ENCODE assay signal across 24 cellular contexts in genomic region chr17:74903671-74904070, GRCh38. TPM values are rescaled to one million over a fixed set of nuclear protein-coding genes. Genes with fewer than 3 reads are reported as not detected.
DNase-seq lines count a peak whose midpoint lies in the region; ATAC-seq, FAIRE-seq and TF ChIP-seq lines count a peak whose summit lies in the region.
"Had no signal": no experiment of that assay in that cellular context is flagged by ENCODE, and none has a peak within 500 bp of the region (broad histone marks: within the 10 kb centered on the region; RNA-seq: fewer than 3 reads in every experiment).

No MANE protein-coding gene starts in this region.

- H3K23ac ChIP-seq in H1 (ENCODE audit: insufficient read length) (no peak overlapping the region), neuronal stem cell (ENCODE audit: low read depth, low read length, poor library complexity) (peak overlapping the region; percentile 96)

- FAIRE-seq in H1 (lab: Jason Lieb, UNC) (no peak), urothelium cell line (lab: Jason Lieb, UNC) (peak; percentile 20), HTR-8/SVneo (lab: Jason Lieb, UNC) (no peak)
- FAIRE-seq: GM12891, GM18507, H54 had no signal

- POLR2A ChIA-PET in HEK293 (lab: Yijun Ruan, JAX): no interaction called here
- POLR2A ChIA-PET in H1 (lab: Charles Lee; ENCODE audit: partially characterized antibody): no interaction called here

- H2BK120ac ChIP-seq in H1 (replicated peaks; ENCODE audit: low read depth, low read length): no peak overlapping the region
- H2BK120ac ChIP-seq in neuronal stem cell (ENCODE audit: low read depth, low read length): no peak overlapping the region

- H3K36me3 ChIP-seq in HEK293 (ENCODE audit: control insufficient read depth in 2 of 2, insufficient read depth in 1 of 2, low read length in 2 of 2) (no peaks in the 10 kb centered on the region), H1 (ENCODE audit: control insufficient read depth in 2 of 4, insufficient read depth in 4 of 4, low read length in 3 of 4) (no peaks in the 10 kb centered on the region), neuronal stem cell (replicated peaks in 1 of 2; ENCODE audit: control insufficient read depth in 2 of 2, insufficient read depth in 2 of 2, low read length in 2 of 2) (no peaks in the 10 kb centered on the region)

- no peak overlapping the region for H2BK5ac ChIP-seq in H1 (ENCODE audit: low read depth, low read length)
- no peak overlapping the region for H2BK5ac ChIP-seq in neuronal stem cell (ENCODE audit: low read length)

- WGBS in H1 (ENCODE audit: extremely low coverage in 1 of 2, insufficient coverage in 1 of 2, insufficient read length in 1 of 2, insufficient replicate concordance in 2 of 2, low coverage in 1 of 2, low lambda C conversion rate in 2 of 2, missing lambda C conversion rate in 1 of 2), 2 experiments: 80% methylated on average over 5 of the region's 6 CpGs; no CpG with 5 or more reads in 1 of the 2 experiments
- WGBS in neuronal stem cell (ENCODE audit: extremely low coverage in 2 of 2, insufficient read length in 2 of 2, insufficient replicate concordance in 1 of 2), 2 donors: no CpG with 5 or more reads among the region's 6 CpGs

- no peak overlapping the region for H3K4ac ChIP-seq in H1 (replicated peaks; ENCODE audit: insufficient read length, low read depth, low read length)
- H3K4ac ChIP-seq in neuronal stem cell (ENCODE audit: low read length): no peak overlapping the region

- no peak overlapping the region for H3K18ac ChIP-seq in H1 (ENCODE audit: extremely low read depth, low read length)
- peak overlapping the region; percentile 46 for H3K18ac ChIP-seq in neuronal stem cell (ENCODE audit: low read length)

- no peak for TF ChIP-seq EP300 in H1 (IDR thresholded peaks at IDR 0.05; ENCODE audit: borderline replicate concordance in 1 of 2, low read depth in 2 of 2, low read length in 2 of 2)

- H3K79me2 ChIP-seq in H1 (ENCODE audit: control insufficient read depth in 1 of 2, insufficient read depth in 2 of 2, low read length in 2 of 2): no peaks in the 10 kb centered on the region

- no peaks in the 10 kb centered on the region for H3K4me1 ChIP-seq in HEK293 (ENCODE audit: control insufficient read depth, insufficient read depth, low read length)
- H3K4me1 ChIP-seq in H1 (replicated peaks in 1 of 4; ENCODE audit: control insufficient read depth in 3 of 4, insufficient read depth in 4 of 4, low read length in 3 of 4): peaks cover 1 to 9% (median 5%) of the 10 kb centered on the region in 4 experiments; a peak in 6 of 7 replicates
- H3K4me1 ChIP-seq in neuronal stem cell (ENCODE audit: control insufficient read depth in 2 of 2, insufficient read depth in 1 of 2, low read depth in 1 of 2, low read length in 2 of 2): no peaks in the 10 kb centered on the region

- no peak overlapping the region for H3K4me2 ChIP-seq in H1 (ENCODE audit: insufficient read depth in 1 of 2, low read depth in 2 of 2, low read length in 2 of 2)
- H3K4me2 ChIP-seq in neuronal stem cell (ENCODE audit: insufficient read depth, low read length, poor library complexity, severe bottlenecking): no peak overlapping the region
- H3K4me2 ChIP-seq: GM23338 had no signal

- H4K91ac ChIP-seq in H1 (replicated peaks; ENCODE audit: insufficient read length, low read length) (peak overlapping the region; percentile 74), neuronal stem cell (ENCODE audit: low read depth, low read length, poor library complexity) (no peak overlapping the region)

- no peak overlapping the region for H2BK20ac ChIP-seq in H1 (ENCODE audit: low read length)

- H3K9me3 ChIP-seq in HEK293 (ENCODE audit: control insufficient read depth, insufficient read depth, low read depth, low read length) (no peaks in the 10 kb centered on the region), H1 (ENCODE audit: insufficient read depth in 2 of 2, low read depth in 1 of 2, low read length in 1 of 2) (peaks cover 0 to 7% of the 10 kb centered on the region in 2 experiments; a peak in 1 of 4 replicates), neuronal stem cell (replicated peaks in 1 of 2; ENCODE audit: control insufficient read depth in 2 of 2, insufficient read depth in 1 of 2, low read depth in 1 of 2, low read length in 2 of 2) (no peaks in the 10 kb centered on the region)

- TF ChIP-seq RAD21 in H1 (IDR thresholded peaks at IDR 0.05 in 1 of 2, conservative IDR thresholded peaks at IDR 0.05 in 1 of 2; ENCODE audit: low read depth in 2 of 2, low read length in 2 of 2): no peak

- no peak overlapping the region for H3K56ac ChIP-seq in H1 (replicated peaks; ENCODE audit: insufficient read length, low read depth, low read length)

- H2BK15ac ChIP-seq in H1 (ENCODE audit: low read length) (peak overlapping the region; percentile 40), neuronal stem cell (ENCODE audit: low read length) (no peak overlapping the region)

- H3K27ac ChIP-seq in HEK293 (ENCODE audit: extremely low read depth, low read depth, low read length): no peak overlapping the region
- no peak overlapping the region for H3K27ac ChIP-seq in H1 (ENCODE audit: low read depth, low read length)
- H3K27ac ChIP-seq in neuronal stem cell (replicated peaks; ENCODE audit: low read length): no peak overlapping the region

- no peaks in the 10 kb centered on the region for H4K20me1 ChIP-seq in H1 (replicated peaks in 1 of 2; ENCODE audit: control insufficient read depth in 1 of 2, insufficient read depth in 2 of 2, low read length in 2 of 2)

- H3K4me1 Mint-ChIP-seq in T-helper 2 cell treated with Interferon-gamma antibody and Interleukin-4, amounts not matched to agents 5 μg/mL and 100 μg/mL, for 36 hours (ENCODE audit: low read depth): peaks cover 3% of the 10 kb centered on the region

- H3K14ac ChIP-seq in H1 (ENCODE audit: insufficient read length) (no peak overlapping the region), neuronal stem cell (ENCODE audit: low read length) (no peak overlapping the region)

- no peaks in the 10 kb centered on the region for H3K9me3 Mint-ChIP-seq in T-helper 2 cell treated with Interferon-gamma antibody and Interleukin-4, amounts not matched to agents 5 μg/mL and 100 μg/mL, for 36 hours
- H3K9me3 Mint-ChIP-seq: CD4-positive, alpha-beta memory T cell had no signal

- TF ChIP-seq CTCF in HEK293 (tag by site-specific recombination; IDR thresholded peaks at IDR 0.05) (no peak), H1 (IDR thresholded peaks at IDR 0.05; ENCODE audit: control extremely low read depth in 1 of 3, insufficient read depth in 1 of 3, low read depth in 1 of 3, low read length in 3 of 3) (no peak)

- CTCF ChIA-PET in HEK293 (lab: Yijun Ruan, JAX) (interaction anchor here (1.5 kb wide), 1 partner anchor 39 kb away, joined by 3 read pairs; no protein-coding TSS in a partner anchor), H1 (lab: Charles Lee; ENCODE audit: partially characterized antibody) (interaction anchor here (1.2 to 1.8 kb wide), 5 partner anchors 10 to 38 kb away, joined by 3 to 8 read pairs (median 4); partner anchors contain the start of genes OTOP2 and USH1G)

- H3K36me3 Mint-ChIP-seq in T-helper 2 cell treated with Interferon-gamma antibody and Interleukin-4, amounts not matched to agents 5 μg/mL and 100 μg/mL, for 36 hours (ENCODE audit: low read depth): no peaks in the 10 kb centered on the region
- H3K36me3 Mint-ChIP-seq: CD4-positive, alpha-beta memory T cell had no signal

- no peak for TF ChIP-seq POLR2A in H1 (IDR thresholded peaks at IDR 0.05; ENCODE audit: control extremely low read depth in 1 of 2, low read depth in 2 of 2, low read length in 2 of 2)

- H3K4me3 Mint-ChIP-seq in T-helper 2 cell treated with Interferon-gamma antibody and Interleukin-4, amounts not matched to agents 5 μg/mL and 100 μg/mL, for 36 hours: no peak overlapping the region
- H3K4me3 Mint-ChIP-seq: CD4-positive, alpha-beta memory T cell; GM23338 had no signal

- H3K27me3 ChIP-seq in H1 (replicated peaks in 1 of 4; ENCODE audit: control insufficient read depth in 3 of 4, extremely low read depth in 1 of 4, insufficient read depth in 3 of 4, low read length in 3 of 4): peaks cover 0 to 7% (median 2%) of the 10 kb centered on the region in 4 experiments; a peak in 5 of 7 replicates
- H3K27me3 ChIP-seq in neuronal stem cell (ENCODE audit: control insufficient read depth in 3 of 3, insufficient read depth in 3 of 3, low read depth in 1 of 3, low read length in 3 of 3): peaks cover 0 to 30% (median 3%) of the 10 kb centered on the region in 3 experiments

- H4K5ac ChIP-seq in H1 (ENCODE audit: insufficient read length, low read depth, low read length): no peak overlapping the region

- H3K79me1 ChIP-seq in H1 (ENCODE audit: low read depth, low read length) (no peaks in the 10 kb centered on the region), neuronal stem cell (ENCODE audit: low read depth, low read length) (no peaks in the 10 kb centered on the region)

- H4K8ac ChIP-seq in H1 (ENCODE audit: extremely low read depth, insufficient read depth, low read length): no peak overlapping the region
- H4K8ac ChIP-seq in neuronal stem cell (ENCODE audit: low read depth, low read length): no peak overlapping the region

- H2AFZ ChIP-seq in H1 (ENCODE audit: low read length) (no peak overlapping the region; the same call in 1 of the 2 replicates), neuronal stem cell (ENCODE audit: low read length) (no peak overlapping the region)
- H2AFZ ChIP-seq: GM23338 had no signal

- DNase-seq in H1 (ENCODE audit: low read depth in 1 of 2, low spot score in 2 of 2) (no peak), neuronal stem cell (ENCODE audit: low spot score) (no peak), urothelium cell line (ENCODE audit: low spot score) (no peak), HTR-8/SVneo (ENCODE audit: insufficient read length, low spot score) (no peak)
- no peak for DNase-seq in T-helper 2 cell treated with Interferon-gamma antibody and Interleukin-4, amounts not matched to agents 5 μg/mL and 100 μg/mL, for 36 hours (ENCODE audit: low spot score)
- DNase-seq: C1 segment of cervical spinal cord; Calu3; CD4-positive, alpha-beta memory T cell; COR-L47; DMS53; DMS79 treated with DMSO at 0.1 percent for 48 hours; GF-D8; HCEC 1CT had no signal

- H2AK5ac ChIP-seq in H1 (ENCODE audit: low read depth, low read length): no peak overlapping the region
- peak overlapping the region; percentile 76 for H2AK5ac ChIP-seq in neuronal stem cell (ENCODE audit: low read depth, low read length)

- H3K9ac ChIP-seq in H1 (replicated peaks in 1 of 4; ENCODE audit: extremely low read depth in 1 of 4, low read depth in 3 of 4, low read length in 3 of 4): no peak overlapping the region
- no peak overlapping the region for H3K9ac ChIP-seq in neuronal stem cell (ENCODE audit: low read depth, low read length, poor library complexity)

- H3K27ac Mint-ChIP-seq in T-helper 2 cell treated with Interferon-gamma antibody and Interleukin-4, amounts not matched to agents 5 μg/mL and 100 μg/mL, for 36 hours: no peak overlapping the region
- H3K27ac Mint-ChIP-seq: CD4-positive, alpha-beta memory T cell; GM23338 had no signal

- no peak for ATAC-seq in HG02981 (IDR thresholded peaks at IDR 0.05; ENCODE audit: unreplicated experiment)
- ATAC-seq: GM23338 had no signal

- peak overlapping the region; percentile 29; the same call in 1 of the 2 replicates for H2BK12ac ChIP-seq in H1 (ENCODE audit: low read depth, low read length)
- H2BK12ac ChIP-seq in neuronal stem cell (ENCODE audit: low read length): no peak overlapping the region

- H3K23me2 ChIP-seq in H1 (ENCODE audit: low read depth, low read length): no peaks in the 10 kb centered on the region

- H3K4me3 ChIP-seq in HEK293 (ENCODE audit: low read depth, low read length) (no peak overlapping the region), H1 (ENCODE audit: extremely low read depth in 1 of 4, insufficient read depth in 2 of 4, low read depth in 3 of 4, low read length in 4 of 4) (no peak overlapping the region), neuronal stem cell (ENCODE audit: low read length in 2 of 2) (no peak overlapping the region)
- H3K4me3 ChIP-seq: GM23338 had no signal

- peaks cover 3% of the 10 kb centered on the region for H3K27me3 Mint-ChIP-seq in T-helper 2 cell treated with Interferon-gamma antibody and Interleukin-4, amounts not matched to agents 5 μg/mL and 100 μg/mL, for 36 hours (ENCODE audit: low read depth)

RNA-seq across cellular contexts. Expression of gene FADS6, which starts 10.2 kb away (rescaled TPM):
- total RNA-seq in H1 (2021; fragmentation: NEBNext Ultra II Directional; extraction: Animal tissue kit (Norgen Biotek cat#: 25700)): 0.56 and 0.80 TPM in 2 replicates
- 2.5 and 2.6 TPM in 2 replicates for polyA plus RNA-seq in H1 (2011; rRNA removed)
- polyA plus RNA-seq in H1 (2011; cell fraction: cytosol; rRNA removed): 2.2 TPM
- polyA plus RNA-seq in H1 (2011; cell fraction: nucleus; rRNA removed): 2.2 TPM
- 0.79 to 2.0 TPM (median 1.4 TPM) in 4 replicates for polyA plus RNA-seq in H1 (2012, experiment 1 of 2)
- polyA plus RNA-seq in H1 (2012, experiment 2 of 2): 0.67 TPM
- 0.67 TPM for polyA plus RNA-seq in H1 (2013, experiment 1 of 2)
- polyA plus RNA-seq in H1 (2013, experiment 2 of 2): 0.52 TPM
- 1.6 and 2.1 TPM in 2 replicates for polyA minus RNA-seq in H1 (2011; rRNA and poly(A)+ RNA removed)
- 1.8 TPM for polyA minus RNA-seq in H1 (2011; cell fraction: cytosol; rRNA and poly(A)+ RNA removed)
- 0.80 TPM for polyA minus RNA-seq in H1 (2011; cell fraction: nucleus; rRNA and poly(A)+ RNA removed)
- not detected for polyA plus RNA-seq in neuronal stem cell (2013, experiment 1 of 2)
- polyA plus RNA-seq in neuronal stem cell (2013, experiment 2 of 2): not detected
- total RNA-seq: A172; A673; Calu3; CD4-positive, alpha-beta memory T cell; Daoy; G401 had no signal
- polyA plus RNA-seq: BJ; CD4-positive, alpha-beta memory T cell had no signal

RNA-seq across cellular contexts. Expression of gene USH1G, which starts 19.4 kb away (rescaled TPM):
- 1.6 and 1.7 TPM in 2 replicates for total RNA-seq in H1 (2021; fragmentation: NEBNext Ultra II Directional; extraction: Animal tissue kit (Norgen Biotek cat#: 25700))
- polyA plus RNA-seq in H1 (2011; rRNA removed): 4.3 and 5.0 TPM in 2 replicates
- 3.5 TPM for polyA plus RNA-seq in H1 (2011; cell fraction: cytosol; rRNA removed)
- 3.5 TPM for polyA plus RNA-seq in H1 (2011; cell fraction: nucleus; rRNA removed)
- 1.3 to 2.8 TPM (median 2.0 TPM) in 4 replicates for polyA plus RNA-seq in H1 (2012, experiment 1 of 2)
- polyA plus RNA-seq in H1 (2012, experiment 2 of 2): 1.9 TPM
- 0.61 TPM for polyA plus RNA-seq in H1 (2013, experiment 1 of 2)
- polyA plus RNA-seq in H1 (2013, experiment 2 of 2): 0.70 TPM
- polyA minus RNA-seq in H1 (2011; rRNA and poly(A)+ RNA removed): 5.1 and 8.8 TPM in 2 replicates
- polyA minus RNA-seq in H1 (2011; cell fraction: cytosol; rRNA and poly(A)+ RNA removed): 3.7 TPM
- 4.2 TPM for polyA minus RNA-seq in H1 (2011; cell fraction: nucleus; rRNA and poly(A)+ RNA removed)
- 0.20 TPM for polyA plus RNA-seq in neuronal stem cell (2013, experiment 1 of 2)
- polyA plus RNA-seq in neuronal stem cell (2013, experiment 2 of 2): 0.24 TPM
- total RNA-seq: A673; Calu3; CD4-positive, alpha-beta memory T cell; Daoy had no signal
- polyA plus RNA-seq: BJ; CD4-positive, alpha-beta memory T cell had no signal

RNA-seq across cellular contexts. Expression of gene OTOP2, which starts 20.4 kb away (rescaled TPM):
- total RNA-seq in H1 (2021; fragmentation: NEBNext Ultra II Directional; extraction: Animal tissue kit (Norgen Biotek cat#: 25700)): not detected in 2 replicates
- 0.23 and 0.27 TPM in 2 replicates for polyA plus RNA-seq in H1 (2011; rRNA removed)
- polyA plus RNA-seq in H1 (2011; cell fraction: cytosol; rRNA removed): 0.23 TPM
- polyA plus RNA-seq in H1 (2011; cell fraction: nucleus; rRNA removed): 0.37 TPM
- polyA plus RNA-seq in H1 (2012, experiment 1 of 2): 0.11 to 0.18 TPM (median 0.16 TPM) in 3 of 4 replicates, not detected in the other
- not detected for polyA plus RNA-seq in H1 (2012, experiment 2 of 2)
- polyA plus RNA-seq in H1 (2013, experiment 1 of 2): not detected
- 0.06 TPM for polyA plus RNA-seq in H1 (2013, experiment 2 of 2)
- polyA minus RNA-seq in H1 (2011; rRNA and poly(A)+ RNA removed): not detected in 2 replicates
- polyA minus RNA-seq in H1 (2011; cell fraction: cytosol; rRNA and poly(A)+ RNA removed): not detected
- polyA minus RNA-seq in H1 (2011; cell fraction: nucleus; rRNA and poly(A)+ RNA removed): not detected
- polyA plus RNA-seq in neuronal stem cell (2013, experiment 1 of 2): not detected
- not detected for polyA plus RNA-seq in neuronal stem cell (2013, experiment 2 of 2)
- total RNA-seq: A172; A673; Calu3; CD4-positive, alpha-beta memory T cell; Daoy; G401; GM23338 had no signal
- polyA plus RNA-seq: BJ; CD4-positive, alpha-beta memory T cell; GM23338 had no signal

RNA-seq across cellular contexts. Expression of gene FDXR, which starts 30.9 kb away (rescaled TPM):
- total RNA-seq in H1 (2021; fragmentation: NEBNext Ultra II Directional; extraction: Animal tissue kit (Norgen Biotek cat#: 25700)): 24.2 and 25.6 TPM in 2 replicates
- polyA plus RNA-seq in H1 (2011; rRNA removed): 31.4 and 44.0 TPM in 2 replicates
- 52.5 TPM for polyA plus RNA-seq in H1 (2011; cell fraction: cytosol; rRNA removed)
- 67.0 TPM for polyA plus RNA-seq in H1 (2011; cell fraction: nucleus; rRNA removed)
- 20.6 to 42.6 TPM (median 37.8 TPM) in 4 replicates for polyA plus RNA-seq in H1 (2012, experiment 1 of 2)
- polyA plus RNA-seq in H1 (2012, experiment 2 of 2): 33.2 TPM
- 13.2 TPM for polyA plus RNA-seq in H1 (2013, experiment 1 of 2)
- polyA plus RNA-seq in H1 (2013, experiment 2 of 2): 13.1 TPM
- polyA minus RNA-seq in H1 (2011; rRNA and poly(A)+ RNA removed): 10.8 and 11.3 TPM in 2 replicates
- 20.4 TPM for polyA minus RNA-seq in H1 (2011; cell fraction: cytosol; rRNA and poly(A)+ RNA removed)
- 25.0 TPM for polyA minus RNA-seq in H1 (2011; cell fraction: nucleus; rRNA and poly(A)+ RNA removed)
- polyA plus RNA-seq in neuronal stem cell (2013, experiment 1 of 2): 13.2 TPM
- polyA plus RNA-seq in neuronal stem cell (2013, experiment 2 of 2): 12.0 TPM

RNA-seq across cellular contexts. Expression of gene OTOP3, which starts 32.0 kb away (rescaled TPM):
- not detected in 2 replicates for total RNA-seq in H1 (2021; fragmentation: NEBNext Ultra II Directional; extraction: Animal tissue kit (Norgen Biotek cat#: 25700))
- 0.05 and 0.09 TPM in 2 replicates for polyA plus RNA-seq in H1 (2011; rRNA removed)
- 0.04 TPM for polyA plus RNA-seq in H1 (2011; cell fraction: cytosol; rRNA removed)
- polyA plus RNA-seq in H1 (2011; cell fraction: nucleus; rRNA removed): not detected
- not detected in 4 replicates for polyA plus RNA-seq in H1 (2012, experiment 1 of 2)
- not detected for polyA plus RNA-seq in H1 (2012, experiment 2 of 2)
- polyA plus RNA-seq in H1 (2013, experiment 1 of 2): 0.02 TPM
- not detected for polyA plus RNA-seq in H1 (2013, experiment 2 of 2)
- polyA minus RNA-seq in H1 (2011; rRNA and poly(A)+ RNA removed): not detected in 2 replicates
- not detected for polyA minus RNA-seq in H1 (2011; cell fraction: cytosol; rRNA and poly(A)+ RNA removed)
- polyA minus RNA-seq in H1 (2011; cell fraction: nucleus; rRNA and poly(A)+ RNA removed): not detected
- not detected for polyA plus RNA-seq in neuronal stem cell (2013, experiment 1 of 2)
- polyA plus RNA-seq in neuronal stem cell (2013, experiment 2 of 2): not detected
- total RNA-seq: A172; A673; Calu3; CD4-positive, alpha-beta memory T cell; Daoy; G401; GM23338 had no signal
- polyA plus RNA-seq: BJ; CD4-positive, alpha-beta memory T cell; GM23338 had no signal
